In genomic region chr15:74343797-74344127, GRCh38 we compare ENCODE assay signal across 23 cellular contexts.
"Had no signal": no experiment of that assay in that cellular context is flagged by ENCODE, and none has a peak within 500 bp of the region (broad histone marks: within the 10 kb centered on the region; RNA-seq: fewer than 3 reads in every experiment).

No MANE protein-coding gene starts in this region.

- H3K4me3 ChIP-seq: MG63, SJSA1, SK-N-MC had no signal

- H3K27me3 ChIP-seq: MG63, SJSA1 had no signal

- H3K27ac ChIP-seq: HL-60, SK-N-MC had no signal

- H3K36me3 ChIP-seq: MG63, SJSA1 had no signal

- DNase-seq: Karpas-422, KG1, MG63, NCI-H1092, NCI-H1105 treated with DMSO at 0.1 percent for 48 hours, NCI-H1417 treated with DMSO at 0.1 percent for 48 hours, NCI-H146, NCI-H1694 treated with DMSO at 0.1 percent for 48 hours, NCI-H2029, NCI-H2081 treated with DMSO at 0.1 percent for 48 hours, NCI-H2171, NCI-H226, NCI-H446, NCI-H510A, NCI-H524 treated with DMSO at 0.1 percent for 48 hours, NCI-H69, NCI-H774, Right ventricle myocardium superior, RPMI8226, SIG-M5 had no signal

- H3K9me3 ChIP-seq: MG63, SJSA1 had no signal
